In the genomic region with DNA sequence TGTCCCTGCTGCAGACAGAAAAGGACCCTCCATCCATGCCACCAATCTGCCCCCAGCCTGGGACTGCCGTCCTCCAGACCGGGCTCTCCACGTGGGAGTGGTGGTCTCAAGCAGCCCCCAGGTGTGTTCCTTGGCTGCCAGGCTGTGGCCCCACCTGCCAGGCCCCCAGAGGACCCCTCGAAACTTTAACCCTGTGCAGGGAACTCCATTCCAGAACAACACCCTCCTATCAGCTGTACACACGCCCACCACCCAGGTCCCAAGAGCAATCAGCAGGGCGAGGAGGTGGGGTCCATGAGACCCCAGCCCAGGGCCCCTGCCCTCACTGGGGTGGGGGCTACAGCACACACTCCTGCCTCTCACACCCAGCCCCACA, we compare ENCODE assay signal across 13 cellular contexts. TPM values are rescaled to one million over a fixed set of nuclear protein-coding genes. Genes with fewer than 3 reads are reported as not detected.
DNase-seq lines count a peak whose midpoint lies in the region; ATAC-seq, FAIRE-seq and TF ChIP-seq lines count a peak whose summit lies in the region.
"Had no signal": no experiment of that assay in that cellular context is flagged by ENCODE, and none has a peak within 500 bp of the region (broad histone marks: within the 10 kb centered on the region; RNA-seq: fewer than 3 reads in every experiment).

No MANE protein-coding gene starts in this region.

- H4K20me1 ChIP-seq in HepG2 (ENCODE audit: insufficient read depth, low read length) (peaks cover 5% of the 10 kb centered on the region; the same call in 1 of the 2 replicates), SU-DHL-6 (ENCODE audit: low read depth, low read length) (no peaks in the 10 kb centered on the region)

- H3K9me3 ChIP-seq in HepG2 (ENCODE audit: low read length) (no peaks in the 10 kb centered on the region), right lobe of liver (no peaks in the 10 kb centered on the region), SU-DHL-6 (ENCODE audit: insufficient read depth, low read length) (no peaks in the 10 kb centered on the region)
- H3K9me3 ChIP-seq: SJSA1 had no signal

- POLR2A ChIA-PET in HepG2 (lab: Yijun Ruan, JAX): interaction anchor here (0.6 to 7.9 kb wide), 11 partner anchors 9 to 86 kb away, joined by 4 to 71 read pairs (median 8); a partner anchor contains a TSS

- H3K27me3 ChIP-seq in HepG2 (ENCODE audit: control insufficient read depth in 1 of 2, insufficient read depth in 2 of 2, low read length in 2 of 2) (peaks cover 13 to 27% of the 10 kb centered on the region in 2 experiments; a peak in 4 of 5 replicates), right lobe of liver (no peaks in the 10 kb centered on the region), SU-DHL-6 (ENCODE audit: low read length) (no peaks in the 10 kb centered on the region)

- H3K79me2 ChIP-seq in HepG2 (ENCODE audit: insufficient read depth, low read length): peaks cover 19% of the 10 kb centered on the region
- H3K79me2 ChIP-seq in SU-DHL-6 (ENCODE audit: insufficient read depth, low read length): peaks cover 19% of the 10 kb centered on the region

- TF ChIP-seq POLR2A in HepG2 (IDR thresholded peaks at IDR 0.05; ENCODE audit: insufficient read depth in 1 of 2, low read depth in 2 of 2, low read length in 2 of 2) (no peak), right lobe of liver (IDR thresholded peaks at IDR 0.05) (no peak)

- TF ChIP-seq CTCF in HepG2 (CRISPR knock-in tag; IDR thresholded peaks at IDR 0.05): no peak
- no peak for TF ChIP-seq CTCF in right lobe of liver (IDR thresholded peaks at IDR 0.05)
- TF ChIP-seq CTCF in SU-DHL-6 (IDR thresholded peaks at IDR 0.05; ENCODE audit: insufficient read depth, low read length, poor library complexity, severe bottlenecking): no peak
- no peak for TF ChIP-seq CTCF in foreskin fibroblast (IDR thresholded peaks at IDR 0.05; ENCODE audit: low read depth, low read length)
- no peak for TF ChIP-seq CTCF in type B pancreatic cell (conservative IDR thresholded peaks at IDR 0.05)

- H3K36me3 ChIP-seq in HepG2 (replicated peaks in 1 of 2; ENCODE audit: control insufficient read depth in 1 of 2, insufficient read depth in 2 of 2, low read length in 2 of 2): peaks cover 11 to 28% of the 10 kb centered on the region in 2 experiments
- H3K36me3 ChIP-seq in right lobe of liver: no peaks in the 10 kb centered on the region
- no peaks in the 10 kb centered on the region for H3K36me3 ChIP-seq in SU-DHL-6 (ENCODE audit: low read length)
- H3K36me3 ChIP-seq: SJSA1 had no signal

- peak overlapping the region; percentile 90 for H3K4me3 Mint-ChIP-seq in type B pancreatic cell

- H3K4me3 ChIP-seq in HepG2 (replicated peaks in 1 of 3; ENCODE audit: insufficient read depth in 1 of 3, low read depth in 2 of 3, low read length in 3 of 3): peak overlapping the region; percentile 41 to 88 (median 43)
- H3K4me3 ChIP-seq in right lobe of liver: no peak overlapping the region
- no peak overlapping the region for H3K4me3 ChIP-seq in SU-DHL-6 (ENCODE audit: insufficient read depth, low read length, poor library complexity, severe bottlenecking)
- H3K4me3 ChIP-seq in foreskin fibroblast (ENCODE audit: low read depth in 1 of 2, low read length in 2 of 2): peak overlapping the region; percentile 39 to 96

- H3K4me2 ChIP-seq in HepG2 (ENCODE audit: low read depth, low read length) (peak overlapping the region; percentile 86), SU-DHL-6 (ENCODE audit: low read depth, low read length, poor library complexity, severe bottlenecking) (peak overlapping the region; percentile 55)

- no peak for TF ChIP-seq RAD21 in HepG2 (CRISPR knock-in tag; IDR thresholded peaks at IDR 0.05)

- ATAC-seq in HepG2 (no peak), right lobe of liver (no peak)

- intact Hi-C loops in HepG2 (cut with micrococcal nuclease; ENCODE audit: unreplicated experiment): no loop called here
- intact Hi-C loops in right lobe of liver (cut with DNase I): no loop called here
- intact Hi-C loops in posterior cingulate gyrus (cut with DNase I): no loop called here

- TF ChIP-seq EP300 in HepG2 (IDR thresholded peaks at IDR 0.05; ENCODE audit: low read depth in 2 of 2, low read length in 2 of 2) (no peak), HepG2 (CRISPR knock-in tag; IDR thresholded peaks at IDR 0.05; ENCODE audit: borderline replicate concordance) (no peak)

- H3K4me1 Mint-ChIP-seq in type B pancreatic cell (ENCODE audit: unreplicated experiment): peaks cover 3% of the 10 kb centered on the region

- in situ Hi-C loops in HepG2 (cut with HindIII; ENCODE audit: extremely low pct_ligation_motif_present, low pct_unique_long_range_greater_than_20kb): no loop called here

- H3K9me2 ChIP-seq in SU-DHL-6 (replicated peaks; ENCODE audit: insufficient read depth, low read length): no peaks in the 10 kb centered on the region

- no peak for DNase-seq in HepG2 (ENCODE audit: low spot score)
- DNase-seq in right lobe of liver: no peak
- DNase-seq in foreskin fibroblast: no peak
- DNase-seq in type B pancreatic cell (ENCODE audit: extremely low spot score, unreplicated experiment): no peak
- DNase-seq in OCI-M1 (lab: John Stamatoyannopoulos, UW): no peak
- no peak for DNase-seq in posterior cingulate gyrus
- no peak for DNase-seq in NCI-H2029 (lab: John Stamatoyannopoulos, UW)
- DNase-seq: effector CD4-positive, alpha-beta T cell; GOT3; NCI-H187; stimulated activated CD4-positive, alpha-beta T cell treated with anti-CD3 and anti-CD28 coated beads, Interleukin-4, amount 100 ng/mL, for 1 hour had no signal

- H3K27ac ChIP-seq in HepG2 (ENCODE audit: extremely low read length, insufficient read depth, low read length): peak overlapping the region; percentile 1
- no peak overlapping the region for H3K27ac ChIP-seq in right lobe of liver
- peak overlapping the region; percentile 79 for H3K27ac ChIP-seq in SU-DHL-6 (ENCODE audit: low read depth, low read length)
- H3K27ac ChIP-seq: SJSA1 had no signal

- 98% methylated on average over 6 of the region's 6 CpGs for WGBS in HepG2 (ENCODE audit: low lambda C conversion rate)
- 60% methylated on average over 1 of the region's 6 CpGs for WGBS in right lobe of liver (ENCODE audit: insufficient coverage, low coverage, low lambda C conversion rate, missing lambda C conversion rate)

- BruUV-seq in HepG2 (replicated peaks; lab: Mats Ljungman, UMichigan): no TSS peak

- H3K27me3 Mint-ChIP-seq in type B pancreatic cell: peaks cover 4% of the 10 kb centered on the region

- no peaks in the 10 kb centered on the region for H3K9me3 Mint-ChIP-seq in type B pancreatic cell

- H2AFZ ChIP-seq in HepG2 (ENCODE audit: low read length): no peak overlapping the region
- no peak overlapping the region for H2AFZ ChIP-seq in SU-DHL-6 (ENCODE audit: low read depth, low read length, severe bottlenecking)

- peak overlapping the region; percentile 83 for H3K9ac ChIP-seq in HepG2 (ENCODE audit: insufficient read depth, low read depth, low read length)
- peak overlapping the region; percentile 73 for H3K9ac ChIP-seq in SU-DHL-6 (ENCODE audit: low read length)

- H3K4me1 ChIP-seq in HepG2 (ENCODE audit: insufficient read depth, low read length): peaks cover 64% of the 10 kb centered on the region
- peaks cover 0 to 11% (median 3%) of the 10 kb centered on the region in 4 donors for H3K4me1 ChIP-seq in right lobe of liver

- H3F3A ChIP-seq in SU-DHL-6 (ENCODE audit: insufficient read depth): peaks cover 38% of the 10 kb centered on the region

- CTCF ChIA-PET in HepG2 (lab: Yijun Ruan, JAX; ENCODE audit: low intra/inter-chr PET ratio, low total read pairs): no interaction called here

- no peaks in the 10 kb centered on the region for H3K36me3 Mint-ChIP-seq in type B pancreatic cell

- H3K27ac Mint-ChIP-seq in type B pancreatic cell: peak overlapping the region; percentile 43

- FAIRE-seq in HepG2 (lab: Jason Lieb, UNC): no peak

RNA-seq across cellular contexts. Expression of a gene that starts 1.4 kb away (rescaled TPM):
- total RNA-seq in HepG2 (2016; rRNA removed; fragmentation: Illumina TruSeq; extraction: Trizol) (323 and 338 TPM in 2 replicates), right lobe of liver (10 to 100 TPM in 1 of 6 experiments, 1 to 10 TPM in 5; 3.2 to 10.6 (median 5.1) TPM), type B pancreatic cell (ENCODE audit: low replicate concordance) (110 and 127 TPM in 2 replicates)
- 107 and 137 TPM in 2 replicates for total RNA-seq in HepG2 (2016; cell fraction: cytosol; rRNA removed; fragmentation: Illumina TruSeq; extraction: Trizol; ENCODE audit: low read depth)
- total RNA-seq in HepG2 (2016; cell fraction: insoluble cytoplasmic fraction; rRNA removed; fragmentation: Illumina TruSeq; extraction: Trizol): 327 and 331 TPM in 2 replicates
- total RNA-seq in HepG2 (2016; cell fraction: membrane; rRNA removed; fragmentation: Illumina TruSeq; extraction: Trizol): 233 and 286 TPM in 2 replicates
- total RNA-seq in HepG2 (2016; cell fraction: nucleus; rRNA removed; fragmentation: Illumina TruSeq; extraction: Trizol): 125 and 146 TPM in 2 replicates
- 338 and 382 TPM in 2 replicates for polyA plus RNA-seq in HepG2 (2011; rRNA removed)
- polyA plus RNA-seq in HepG2 (2011; cell fraction: cytosol; rRNA removed): 241 and 431 TPM in 2 replicates
- polyA plus RNA-seq in HepG2 (2011; cell fraction: nucleus; rRNA removed): 366 and 457 TPM in 2 replicates
- 191 and 311 TPM in 2 replicates for polyA plus RNA-seq in HepG2 (2012)
- 130 and 165 TPM in 2 replicates for polyA plus RNA-seq in HepG2 (2016; cell fraction: cytosol; fragmentation: Illumina TruSeq; extraction: Trizol; ENCODE audit: low read depth)
- 344 and 389 TPM in 2 replicates for polyA plus RNA-seq in HepG2 (2016; cell fraction: insoluble cytoplasmic fraction; fragmentation: Illumina TruSeq; extraction: Trizol; ENCODE audit: low read depth)
- 207 and 239 TPM in 2 replicates for polyA plus RNA-seq in HepG2 (2016; cell fraction: membrane; fragmentation: Illumina TruSeq; extraction: Trizol; ENCODE audit: low read depth)
- polyA plus RNA-seq in HepG2 (2016; cell fraction: nucleus; fragmentation: Illumina TruSeq; extraction: Trizol; ENCODE audit: insufficient read depth, low read depth): 253 and 265 TPM in 2 replicates
- 104 and 478 TPM in 2 replicates for polyA minus RNA-seq in HepG2 (2011; rRNA and poly(A)+ RNA removed; ENCODE audit: low replicate concordance)
- polyA minus RNA-seq in HepG2 (2011; cell fraction: cytosol; rRNA and poly(A)+ RNA removed): 138 and 160 TPM in 2 replicates
- polyA minus RNA-seq in HepG2 (2011; cell fraction: nucleus; rRNA and poly(A)+ RNA removed): 31.5 and 42.4 TPM in 2 replicates

RNA-seq across cellular contexts. Expression of a gene that starts 8.2 kb away (rescaled TPM):
- total RNA-seq in HepG2 (2016; rRNA removed; fragmentation: Illumina TruSeq; extraction: Trizol): 12.4 and 14.5 TPM in 2 replicates
- 2.1 and 2.3 TPM in 2 replicates for total RNA-seq in HepG2 (2016; cell fraction: cytosol; rRNA removed; fragmentation: Illumina TruSeq; extraction: Trizol; ENCODE audit: low read depth)
- 9.8 and 14.7 TPM in 2 replicates for total RNA-seq in HepG2 (2016; cell fraction: insoluble cytoplasmic fraction; rRNA removed; fragmentation: Illumina TruSeq; extraction: Trizol)
- 7.6 TPM in 2 replicates for total RNA-seq in HepG2 (2016; cell fraction: membrane; rRNA removed; fragmentation: Illumina TruSeq; extraction: Trizol)
- total RNA-seq in HepG2 (2016; cell fraction: nucleus; rRNA removed; fragmentation: Illumina TruSeq; extraction: Trizol): 15.5 and 16.7 TPM in 2 replicates
- polyA plus RNA-seq in HepG2 (2011; rRNA removed): 20.0 TPM in 2 replicates
- polyA plus RNA-seq in HepG2 (2011; cell fraction: cytosol; rRNA removed): 17.1 and 19.4 TPM in 2 replicates
- polyA plus RNA-seq in HepG2 (2011; cell fraction: nucleus; rRNA removed): 98.2 and 128 TPM in 2 replicates
- 16.1 and 26.5 TPM in 2 replicates for polyA plus RNA-seq in HepG2 (2012)
- polyA plus RNA-seq in HepG2 (2016; cell fraction: cytosol; fragmentation: Illumina TruSeq; extraction: Trizol; ENCODE audit: low read depth): 1.4 and 1.6 TPM in 2 replicates
- 9.2 and 10.7 TPM in 2 replicates for polyA plus RNA-seq in HepG2 (2016; cell fraction: insoluble cytoplasmic fraction; fragmentation: Illumina TruSeq; extraction: Trizol; ENCODE audit: low read depth)
- 4.3 and 4.6 TPM in 2 replicates for polyA plus RNA-seq in HepG2 (2016; cell fraction: membrane; fragmentation: Illumina TruSeq; extraction: Trizol; ENCODE audit: low read depth)
- polyA plus RNA-seq in HepG2 (2016; cell fraction: nucleus; fragmentation: Illumina TruSeq; extraction: Trizol; ENCODE audit: insufficient read depth, low read depth): 38.9 and 41.8 TPM in 2 replicates
- 16.8 and 26.4 TPM in 2 replicates for polyA minus RNA-seq in HepG2 (2011; rRNA and poly(A)+ RNA removed; ENCODE audit: low replicate concordance)
- 8.0 and 9.5 TPM in 2 replicates for polyA minus RNA-seq in HepG2 (2011; cell fraction: cytosol; rRNA and poly(A)+ RNA removed)
- 11.9 and 15.8 TPM in 2 replicates for polyA minus RNA-seq in HepG2 (2011; cell fraction: nucleus; rRNA and poly(A)+ RNA removed)
- 10 to 100 TPM in 2 of 6 experiments, 1 to 10 TPM in 4; 7.4 to 12.9 (median 9.2) TPM for total RNA-seq in right lobe of liver
- total RNA-seq in type B pancreatic cell (ENCODE audit: low replicate concordance): 22.4 and 30.0 TPM in 2 replicates

RNA-seq across cellular contexts. Expression of a gene that starts 11.3 kb away (rescaled TPM):
- total RNA-seq in HepG2 (2016; rRNA removed; fragmentation: Illumina TruSeq; extraction: Trizol) (not detected in 2 replicates), right lobe of liver (not detected), type B pancreatic cell (ENCODE audit: low replicate concordance) (not detected in 2 replicates)
- total RNA-seq in HepG2 (2016; cell fraction: cytosol; rRNA removed; fragmentation: Illumina TruSeq; extraction: Trizol; ENCODE audit: low read depth): not detected in 2 replicates
- not detected in 2 replicates for total RNA-seq in HepG2 (2016; cell fraction: insoluble cytoplasmic fraction; rRNA removed; fragmentation: Illumina TruSeq; extraction: Trizol)
- total RNA-seq in HepG2 (2016; cell fraction: membrane; rRNA removed; fragmentation: Illumina TruSeq; extraction: Trizol): not detected in 2 replicates
- total RNA-seq in HepG2 (2016; cell fraction: nucleus; rRNA removed; fragmentation: Illumina TruSeq; extraction: Trizol): not detected in 2 replicates
- not detected in 2 replicates for polyA plus RNA-seq in HepG2 (2011; rRNA removed)
- polyA plus RNA-seq in HepG2 (2011; cell fraction: cytosol; rRNA removed): not detected in 2 replicates
- polyA plus RNA-seq in HepG2 (2011; cell fraction: nucleus; rRNA removed): not detected in 2 replicates
- 0.07 TPM in 1 of 2 replicates, not detected in the other for polyA plus RNA-seq in HepG2 (2012)
- polyA plus RNA-seq in HepG2 (2016; cell fraction: cytosol; fragmentation: Illumina TruSeq; extraction: Trizol; ENCODE audit: low read depth): not detected in 2 replicates
- not detected in 2 replicates for polyA plus RNA-seq in HepG2 (2016; cell fraction: insoluble cytoplasmic fraction; fragmentation: Illumina TruSeq; extraction: Trizol; ENCODE audit: low read depth)
- polyA plus RNA-seq in HepG2 (2016; cell fraction: membrane; fragmentation: Illumina TruSeq; extraction: Trizol; ENCODE audit: low read depth): not detected in 2 replicates
- not detected in 2 replicates for polyA plus RNA-seq in HepG2 (2016; cell fraction: nucleus; fragmentation: Illumina TruSeq; extraction: Trizol; ENCODE audit: insufficient read depth, low read depth)
- 0.05 TPM in 1 of 2 replicates, not detected in the other for polyA minus RNA-seq in HepG2 (2011; rRNA and poly(A)+ RNA removed; ENCODE audit: low replicate concordance)
- not detected in 2 replicates for polyA minus RNA-seq in HepG2 (2011; cell fraction: cytosol; rRNA and poly(A)+ RNA removed)
- not detected in 2 replicates for polyA minus RNA-seq in HepG2 (2011; cell fraction: nucleus; rRNA and poly(A)+ RNA removed)
- total RNA-seq: SJSA1 had no signal

RNA-seq across cellular contexts. Expression of a gene that starts 17.7 kb away (rescaled TPM):
- total RNA-seq in HepG2 (2016; rRNA removed; fragmentation: Illumina TruSeq; extraction: Trizol): 14.5 and 24.8 TPM in 2 replicates
- total RNA-seq in HepG2 (2016; cell fraction: cytosol; rRNA removed; fragmentation: Illumina TruSeq; extraction: Trizol; ENCODE audit: low read depth): 71.6 and 74.9 TPM in 2 replicates
- 13.5 and 25.0 TPM in 2 replicates for total RNA-seq in HepG2 (2016; cell fraction: insoluble cytoplasmic fraction; rRNA removed; fragmentation: Illumina TruSeq; extraction: Trizol)
- 27.9 and 28.8 TPM in 2 replicates for total RNA-seq in HepG2 (2016; cell fraction: membrane; rRNA removed; fragmentation: Illumina TruSeq; extraction: Trizol)
- 28.8 and 33.6 TPM in 2 replicates for total RNA-seq in HepG2 (2016; cell fraction: nucleus; rRNA removed; fragmentation: Illumina TruSeq; extraction: Trizol)
- polyA plus RNA-seq in HepG2 (2011; rRNA removed): 8.3 and 10.9 TPM in 2 replicates
- polyA plus RNA-seq in HepG2 (2011; cell fraction: cytosol; rRNA removed): 5.9 and 7.5 TPM in 2 replicates
- polyA plus RNA-seq in HepG2 (2011; cell fraction: nucleus; rRNA removed): 73.2 and 80.4 TPM in 2 replicates
- 12.4 and 18.7 TPM in 2 replicates for polyA plus RNA-seq in HepG2 (2012)
- polyA plus RNA-seq in HepG2 (2016; cell fraction: cytosol; fragmentation: Illumina TruSeq; extraction: Trizol; ENCODE audit: low read depth): 8.7 and 9.0 TPM in 2 replicates
- polyA plus RNA-seq in HepG2 (2016; cell fraction: insoluble cytoplasmic fraction; fragmentation: Illumina TruSeq; extraction: Trizol; ENCODE audit: low read depth): 13.6 and 15.2 TPM in 2 replicates
- polyA plus RNA-seq in HepG2 (2016; cell fraction: membrane; fragmentation: Illumina TruSeq; extraction: Trizol; ENCODE audit: low read depth): 12.2 and 12.4 TPM in 2 replicates
- 87.1 and 90.3 TPM in 2 replicates for polyA plus RNA-seq in HepG2 (2016; cell fraction: nucleus; fragmentation: Illumina TruSeq; extraction: Trizol; ENCODE audit: insufficient read depth, low read depth)
- 38.8 and 69.4 TPM in 2 replicates for polyA minus RNA-seq in HepG2 (2011; rRNA and poly(A)+ RNA removed; ENCODE audit: low replicate concordance)
- 8.9 and 16.0 TPM in 2 replicates for polyA minus RNA-seq in HepG2 (2011; cell fraction: cytosol; rRNA and poly(A)+ RNA removed)
- polyA minus RNA-seq in HepG2 (2011; cell fraction: nucleus; rRNA and poly(A)+ RNA removed): 22.5 and 26.8 TPM in 2 replicates
- total RNA-seq in right lobe of liver: 10 to 100 TPM in 4 of 6 experiments, 1 to 10 TPM in 2; 7.4 to 15.0 (median 12.2) TPM
- total RNA-seq in type B pancreatic cell (ENCODE audit: low replicate concordance): 29.9 and 46.0 TPM in 2 replicates

RNA-seq across cellular contexts. Expression of a gene that starts 24.5 kb away (rescaled TPM):
- 240 and 297 TPM in 2 replicates for total RNA-seq in HepG2 (2016; rRNA removed; fragmentation: Illumina TruSeq; extraction: Trizol)
- 152 and 156 TPM in 2 replicates for total RNA-seq in HepG2 (2016; cell fraction: cytosol; rRNA removed; fragmentation: Illumina TruSeq; extraction: Trizol; ENCODE audit: low read depth)
- 223 and 298 TPM in 2 replicates for total RNA-seq in HepG2 (2016; cell fraction: insoluble cytoplasmic fraction; rRNA removed; fragmentation: Illumina TruSeq; extraction: Trizol)
- 178 and 208 TPM in 2 replicates for total RNA-seq in HepG2 (2016; cell fraction: membrane; rRNA removed; fragmentation: Illumina TruSeq; extraction: Trizol)
- total RNA-seq in HepG2 (2016; cell fraction: nucleus; rRNA removed; fragmentation: Illumina TruSeq; extraction: Trizol): 220 and 223 TPM in 2 replicates
- 147 and 222 TPM in 2 replicates for polyA plus RNA-seq in HepG2 (2011; rRNA removed)
- polyA plus RNA-seq in HepG2 (2011; cell fraction: cytosol; rRNA removed): 94.7 and 118 TPM in 2 replicates
- polyA plus RNA-seq in HepG2 (2011; cell fraction: nucleus; rRNA removed): 1,015 and 1,225 TPM in 2 replicates
- 124 and 128 TPM in 2 replicates for polyA plus RNA-seq in HepG2 (2012)
- polyA plus RNA-seq in HepG2 (2016; cell fraction: cytosol; fragmentation: Illumina TruSeq; extraction: Trizol; ENCODE audit: low read depth): 113 and 134 TPM in 2 replicates
- 235 and 242 TPM in 2 replicates for polyA plus RNA-seq in HepG2 (2016; cell fraction: insoluble cytoplasmic fraction; fragmentation: Illumina TruSeq; extraction: Trizol; ENCODE audit: low read depth)
- 149 and 175 TPM in 2 replicates for polyA plus RNA-seq in HepG2 (2016; cell fraction: membrane; fragmentation: Illumina TruSeq; extraction: Trizol; ENCODE audit: low read depth)
- polyA plus RNA-seq in HepG2 (2016; cell fraction: nucleus; fragmentation: Illumina TruSeq; extraction: Trizol; ENCODE audit: insufficient read depth, low read depth): 499 and 551 TPM in 2 replicates
- polyA minus RNA-seq in HepG2 (2011; rRNA and poly(A)+ RNA removed; ENCODE audit: low replicate concordance): 38.6 and 144 TPM in 2 replicates
- polyA minus RNA-seq in HepG2 (2011; cell fraction: cytosol; rRNA and poly(A)+ RNA removed): 47.2 and 54.9 TPM in 2 replicates
- polyA minus RNA-seq in HepG2 (2011; cell fraction: nucleus; rRNA and poly(A)+ RNA removed): 202 and 210 TPM in 2 replicates
- 100 to 1,000 TPM in 1 of 6 experiments, 10 to 100 TPM in 5; 63.5 to 103 (median 89.3) TPM for total RNA-seq in right lobe of liver
- total RNA-seq in type B pancreatic cell (ENCODE audit: low replicate concordance): 46.8 and 50.4 TPM in 2 replicates

Comparison
In these comparisons a context has a peak if more than half of its experiments do, and no peak if none do; other contexts are left out.
1. H3K27ac ChIP-seq: peak in HepG2 (single experiment) and SU-DHL-6 (single experiment); none in right lobe of liver (0 of 3).
2. H3K4me3 ChIP-seq: peak in HepG2 (3 of 3) and foreskin fibroblast (2 of 2); none in right lobe of liver (0 of 3) and SU-DHL-6 (single experiment).